8 cellular contexts compared by ENCODE assay signal in genomic region chr22:37777122-37777687, GRCh38. TPM values are rescaled to one million over a fixed set of nuclear protein-coding genes. Genes with fewer than 3 reads are reported as not detected.
DNase-seq lines count a peak whose midpoint lies in the region; ATAC-seq, FAIRE-seq and TF ChIP-seq lines count a peak whose summit lies in the region.

No MANE protein-coding gene starts in this region.

- H3K79me2 ChIP-seq in keratinocyte (ENCODE audit: control insufficient read depth, insufficient read depth, low read length): no peaks in the 10 kb centered on the region

- no peaks in the 10 kb centered on the region for H3K9me3 ChIP-seq in SJSA1 (replicated peaks)
- H3K9me3 ChIP-seq in keratinocyte (ENCODE audit: control insufficient read depth, low read depth, low read length): no peaks in the 10 kb centered on the region

- DNase-seq in AG10803 (ENCODE audit: low read depth) (peak; percentile 89), SJSA1 (ENCODE audit: low read depth in 1 of 2, low spot score in 2 of 2) (peak; percentile 88 to 90), keratinocyte (ENCODE audit: low read depth, low spot score) (peak; percentile 90), substantia nigra (lab: John Stamatoyannopoulos, UW) (no peak), posterior cingulate gyrus (no peak)
- DNase-seq in activated CD8-positive, alpha-beta memory T cell treated with anti-CD3 and anti-CD28 coated beads, Interleukin-2, amount 50 U/mL, for 4 hours: no peak

- H2AFZ ChIP-seq in keratinocyte (ENCODE audit: control insufficient read depth, low read length): no peak overlapping the region

- intact Hi-C loops in posterior cingulate gyrus (cut with DNase I): no loop called here

- no peaks in the 10 kb centered on the region for H3K9me1 ChIP-seq in keratinocyte (ENCODE audit: control insufficient read depth, extremely low read depth, insufficient read depth, low read length)

- H4K20me1 ChIP-seq in keratinocyte (ENCODE audit: control insufficient read depth, extremely low read depth, insufficient read depth, low read length): no peaks in the 10 kb centered on the region

- peak; percentile 97 for FAIRE-seq in keratinocyte (lab: Jason Lieb, UNC)

- H3K36me3 ChIP-seq in SJSA1 (peaks cover 29% of the 10 kb centered on the region), keratinocyte (ENCODE audit: control insufficient read depth in 2 of 2, extremely low read depth in 1 of 2, insufficient read depth in 2 of 2, low read length in 2 of 2) (peaks cover 6 to 18% of the 10 kb centered on the region in 2 experiments)

- H3K4me1 ChIP-seq in SJSA1 (replicated peaks): peaks cover 57% of the 10 kb centered on the region
- H3K4me1 ChIP-seq in keratinocyte (ENCODE audit: control insufficient read depth, extremely low read depth, insufficient read depth, low read length): peaks cover 28% of the 10 kb centered on the region

- H3K4me2 ChIP-seq in keratinocyte (ENCODE audit: control insufficient read depth, extremely low read depth, insufficient read depth, low read depth, low read length): peak overlapping the region; percentile 73

- dilution Hi-C loops in keratinocyte (cut with MboI; ENCODE audit: extremely low pct_ligation_motif_present, low sequenced_read_pairs): no loop called here

- H3K4me3 ChIP-seq in AG10803 (ENCODE audit: low read length) (no peak overlapping the region), SJSA1 (no peak overlapping the region), keratinocyte (ENCODE audit: control insufficient read depth in 2 of 3, extremely low read depth in 1 of 3, insufficient read depth in 2 of 3, low read depth in 1 of 3, low read length in 3 of 3) (no peak overlapping the region)

- H3K9ac ChIP-seq in keratinocyte (ENCODE audit: control insufficient read depth, extremely low read depth, insufficient read depth, low read length): peak overlapping the region; percentile 80

- H3K27ac ChIP-seq in SJSA1: peak overlapping the region; percentile 96
- H3K27ac ChIP-seq in keratinocyte (ENCODE audit: control insufficient read depth, insufficient read depth, low read length): peak overlapping the region; percentile 97
- H3K27ac ChIP-seq in substantia nigra (ENCODE audit: low read depth, low read length, poor library complexity, severe bottlenecking): no peak overlapping the region

- ATAC-seq in GM21423 (IDR thresholded peaks at IDR 0.05; ENCODE audit: unreplicated experiment) (peak; percentile 62), HG03520 (IDR thresholded peaks at IDR 0.05; ENCODE audit: unreplicated experiment) (no peak)

- TF ChIP-seq CTCF in AG10803 (conservative IDR thresholded peaks at IDR 0.05; ENCODE audit: low read length) (no peak), keratinocyte (optimal IDR thresholded peaks at IDR 0.05 in 1 of 3, IDR thresholded peaks at IDR 0.05 in 1 of 3, conservative IDR thresholded peaks at IDR 0.05 in 1 of 3; ENCODE audit: extremely low read depth in 1 of 3, insufficient read depth in 2 of 3, low read length in 3 of 3) (peak in 1 of 3 experiments; percentile 15)

- H3K27me3 ChIP-seq in SJSA1 (replicated peaks) (no peaks in the 10 kb centered on the region), keratinocyte (ENCODE audit: control insufficient read depth, extremely low read depth, insufficient read depth, low read length) (no peaks in the 10 kb centered on the region)

RNA-seq across cellular contexts. Expression of gene GCAT, which starts 30.5 kb away (rescaled TPM):
- 54.7 and 60.9 TPM in 2 replicates for total RNA-seq in SJSA1 (2014; rRNA removed; shearing (Covaris generic))
- 8.2 to 8.5 TPM (median 8.4 TPM) in 3 replicates for polyA plus RNA-seq in keratinocyte
- polyA plus RNA-seq in keratinocyte (2011; ENCODE audit: low read depth): 9.2 TPM
- 6.1 and 12.1 TPM in 2 replicates for polyA plus RNA-seq in keratinocyte (2011; cell fraction: cytosol; rRNA removed)
- 6.6 and 8.2 TPM in 2 replicates for polyA plus RNA-seq in keratinocyte (2011; cell fraction: nucleus; rRNA removed)
- 8.4 and 13.9 TPM in 2 replicates for polyA plus RNA-seq in keratinocyte (2012; ENCODE audit: low replicate concordance)
- 6.7 to 11.5 TPM (median 9.6 TPM) in 3 replicates for polyA minus RNA-seq in keratinocyte
- 28.4 TPM for polyA minus RNA-seq in keratinocyte (2011; cell fraction: cytosol; rRNA and poly(A)+ RNA removed)
- polyA minus RNA-seq in keratinocyte (2011; cell fraction: nucleus; rRNA and poly(A)+ RNA removed): 3.2 and 4.5 TPM in 2 replicates

RNA-seq across cellular contexts. Expression of gene GALR3, which starts 46.0 kb away (rescaled TPM):
- total RNA-seq in SJSA1 (2014; rRNA removed; shearing (Covaris generic)): not detected in 2 replicates
- not detected in 3 replicates for polyA plus RNA-seq in keratinocyte
- not detected for polyA plus RNA-seq in keratinocyte (2011; ENCODE audit: low read depth)
- not detected in 2 replicates for polyA plus RNA-seq in keratinocyte (2011; cell fraction: cytosol; rRNA removed)
- not detected in 2 replicates for polyA plus RNA-seq in keratinocyte (2011; cell fraction: nucleus; rRNA removed)
- polyA plus RNA-seq in keratinocyte (2012; ENCODE audit: low replicate concordance): not detected in 2 replicates
- polyA minus RNA-seq in keratinocyte: not detected in 3 replicates
- not detected for polyA minus RNA-seq in keratinocyte (2011; cell fraction: cytosol; rRNA and poly(A)+ RNA removed)
- polyA minus RNA-seq in keratinocyte (2011; cell fraction: nucleus; rRNA and poly(A)+ RNA removed): not detected in 2 replicates

Comparison
In these comparisons a context has a peak if more than half of its experiments do, and no peak if none do; other contexts are left out.
1. DNase-seq: peak in AG10803 (single experiment), SJSA1 (2 of 2) and keratinocyte (single experiment); none in activated CD8-positive, alpha-beta memory T cell treated with anti-CD3 and anti-CD28 coated beads, Interleukin-2, amount 50 U/mL, for 4 hours (single experiment), substantia nigra (0 of 49) and posterior cingulate gyrus (0 of 10).